ENCODE assay signal across 22 cellular contexts in the genomic region with DNA sequence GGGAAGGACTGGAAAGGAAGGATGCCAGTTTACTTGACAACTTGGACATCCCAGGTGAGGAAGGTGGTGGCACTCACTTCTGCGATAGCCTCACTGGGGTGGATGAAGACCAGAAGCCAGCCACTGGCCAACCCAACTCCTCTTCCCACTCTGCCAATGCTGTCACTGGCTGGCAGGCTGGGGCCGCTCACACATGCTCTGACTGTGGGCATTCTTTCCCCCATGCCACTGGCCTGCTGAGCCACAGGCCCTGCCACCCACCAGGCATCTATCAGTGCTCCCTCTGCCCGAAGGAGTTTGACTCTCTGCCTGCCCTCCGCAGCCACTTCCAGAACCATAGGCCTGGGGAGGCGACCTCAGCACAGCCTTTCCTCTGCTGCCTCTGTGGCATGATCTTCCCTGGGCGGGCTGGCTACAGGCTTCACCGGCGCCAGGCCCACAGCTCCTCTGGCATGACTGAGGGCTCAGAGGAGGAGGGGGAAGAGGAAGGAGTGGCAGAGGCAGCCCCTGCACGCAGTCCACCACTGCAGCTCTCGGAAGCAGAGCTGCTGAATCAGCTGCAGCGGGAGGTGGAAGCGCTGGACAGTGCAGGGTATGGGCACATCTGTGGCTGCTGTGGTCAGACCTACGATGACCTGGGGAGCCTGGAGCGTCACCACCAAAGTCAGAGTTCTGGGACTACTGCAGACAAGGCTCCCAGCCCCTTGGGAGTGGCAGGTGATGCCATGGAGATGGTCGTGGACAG.
"Had no signal": no experiment of that assay in that cellular context is flagged by ENCODE, and none has a peak within 500 bp of the region (broad histone marks: within the 10 kb centered on the region; RNA-seq: fewer than 3 reads in every experiment).

No MANE protein-coding gene starts in this region.

- H3K36me3 ChIP-seq: neural progenitor cell, ovary had no signal

- FAIRE-seq: frontal cortex, small intestine, TTC549 had no signal

- H3K27me3 ChIP-seq: neural progenitor cell, ovary, upper lobe of left lung had no signal

- H3K9ac ChIP-seq: neural progenitor cell had no signal

- ATAC-seq: activated CD8-positive, alpha-beta memory T cell treated with anti-CD3 and anti-CD28 coated beads, Interleukin-2, amount 10 ng/mL, durations not matched to agents 7 days and 5 days; activated naive CD8-positive, alpha-beta T cell treated with anti-CD3 and anti-CD28 coated beads, Interleukin-2, amount 50 U/mL, for 24 hours; psoas muscle; right cardiac atrium had no signal

- H3K4me2 ChIP-seq: neural progenitor cell had no signal

- DNase-seq: activated CD4-positive, alpha-beta T cell treated with anti-CD3 and anti-CD28 coated beads, Interleukin-2, amount 50 U/mL, for 48 hours; activated CD8-positive, alpha-beta memory T cell treated with anti-CD3 and anti-CD28 coated beads, Interleukin-2, amount 10 ng/mL, durations not matched to agents 7 days and 5 days; activated naive CD4-positive, alpha-beta T cell treated with anti-CD3 and anti-CD28 coated beads for 36 hours; activated naive CD8-positive, alpha-beta T cell treated with anti-CD3 and anti-CD28 coated beads, Interleukin-2, amount 50 U/mL, for 24 hours; anterior cingulate cortex; caudate nucleus; left ventricle myocardium inferior; mammary epithelial cell; midbrain; ovary; small intestine; stimulated activated CD4-positive, alpha-beta T cell treated with anti-CD3 and anti-CD28 coated beads, Interleukin-4, amount 100 ng/mL, for 1 hour; T-helper 2 cell; upper lobe of left lung had no signal

- H3K9me3 Mint-ChIP-seq: activated naive CD4-positive, alpha-beta T cell treated with anti-CD3 and anti-CD28 coated beads for 36 hours; activated naive CD8-positive, alpha-beta T cell treated with anti-CD3 and anti-CD28 coated beads, Interleukin-2, amount 50 U/mL, for 24 hours; activated T-helper 2 cell treated with anti-CD3 and anti-CD28 coated beads, Interferon-gamma antibody, Interleukin-2, Interleukin-4, amounts not matched to agents 10 μg/mL and 5 μg/mL and 100 μg/mL, durations not matched to agents 14 hours and 24 hours and 36 hours; brain; neural progenitor cell had no signal

- H3K4me3 Mint-ChIP-seq: activated CD8-positive, alpha-beta memory T cell treated with anti-CD3 and anti-CD28 coated beads, Interleukin-2, amount 10 ng/mL, durations not matched to agents 7 days and 5 days; activated naive CD4-positive, alpha-beta T cell treated with anti-CD3 and anti-CD28 coated beads for 36 hours; activated naive CD8-positive, alpha-beta T cell treated with anti-CD3 and anti-CD28 coated beads, Interleukin-2, amount 50 U/mL, for 24 hours; neural progenitor cell had no signal

- H3K27ac ChIP-seq: left ventricle myocardium inferior, neural progenitor cell, ovary, psoas muscle, thoracic aorta, upper lobe of left lung had no signal

- H2AFZ ChIP-seq: neural progenitor cell had no signal

- H3K27me3 Mint-ChIP-seq: activated CD8-positive, alpha-beta memory T cell treated with anti-CD3 and anti-CD28 coated beads, Interleukin-2, amount 10 ng/mL, durations not matched to agents 7 days and 5 days; activated naive CD8-positive, alpha-beta T cell treated with anti-CD3 and anti-CD28 coated beads, Interleukin-2, amount 50 U/mL, for 24 hours had no signal

- H3K9me3 ChIP-seq: left ventricle myocardium inferior, ovary, psoas muscle, thoracic aorta, upper lobe of left lung had no signal

- H3K27ac Mint-ChIP-seq: activated CD8-positive, alpha-beta memory T cell treated with anti-CD3 and anti-CD28 coated beads, Interleukin-2, amount 10 ng/mL, durations not matched to agents 7 days and 5 days; activated naive CD4-positive, alpha-beta T cell treated with anti-CD3 and anti-CD28 coated beads for 36 hours; activated naive CD8-positive, alpha-beta T cell treated with anti-CD3 and anti-CD28 coated beads, Interleukin-2, amount 50 U/mL, for 24 hours; activated T-helper 2 cell treated with anti-CD3 and anti-CD28 coated beads, Interferon-gamma antibody, Interleukin-2, Interleukin-4, amounts not matched to agents 10 μg/mL and 5 μg/mL and 100 μg/mL, durations not matched to agents 14 hours and 24 hours and 36 hours; neural progenitor cell had no signal

- H3K4me3 ChIP-seq: left ventricle myocardium inferior, neural progenitor cell, ovary, psoas muscle, thoracic aorta, upper lobe of left lung had no signal
